Comparison of ENCODE assay signal across 1 cellular context in genomic region chr7:127651556-127652332, GRCh38.
TF ChIP-seq lines count a peak whose summit lies in the region.

Gene SND1 (plus strand): TSS chr7:127652194. CDS start chr7:127652374, 180 bp downstream.

TF ChIP-seq in HepG2, 621 proteins besides CTCF, POLR2A, EP300 and RAD21 (continued from another document and continues in another):
- TF ChIP-seq HMG20B (CRISPR knock-in tag; conservative IDR thresholded peaks at IDR 0.05) (no peak), TBL1XR1 (IDR thresholded peaks at IDR 0.05; ENCODE audit: borderline replicate concordance, low read length, partially characterized antibody) (no peak), RFXAP (CRISPR knock-in tag; IDR thresholded peaks at IDR 0.05; ENCODE audit: borderline replicate concordance) (no peak), RERE (CRISPR knock-in tag; IDR thresholded peaks at IDR 0.05; ENCODE audit: low read depth) (no peak), XRCC5 (optimal IDR thresholded peaks at IDR 0.05; ENCODE audit: low read length) (peak; percentile 28), ZSCAN31 (CRISPR knock-in tag; IDR thresholded peaks at IDR 0.05; ENCODE audit: low read depth) (peak; percentile 63), ZNF501 (CRISPR knock-in tag; IDR thresholded peaks at IDR 0.05) (peak; percentile 92), ZNF766 (CRISPR knock-in tag; IDR thresholded peaks at IDR 0.05; ENCODE audit: borderline replicate concordance) (peak; percentile 42; the same call in 1 of the 2 replicates), NCOA2 (CRISPR knock-in tag; IDR thresholded peaks at IDR 0.05) (no peak), ZNF431 (CRISPR knock-in tag; IDR thresholded peaks at IDR 0.05; ENCODE audit: borderline replicate concordance, low read depth) (peak; percentile 19; the same call in 1 of the 2 replicates), GTF3A (CRISPR knock-in tag; conservative IDR thresholded peaks at IDR 0.05) (no peak), LRRFIP1 (CRISPR knock-in tag; conservative IDR thresholded peaks at IDR 0.05) (no peak), ZC3H13 (CRISPR knock-in tag; IDR thresholded peaks at IDR 0.05) (peak; percentile 77), FOXO1 (CRISPR knock-in tag; IDR thresholded peaks at IDR 0.05) (0 out of 2 replicates have a peak, but pooled peaks have one; percentile 25), ZNF282 (IDR thresholded peaks at IDR 0.05; ENCODE audit: partially characterized antibody) (no peak), YEATS4 (CRISPR knock-in tag; IDR thresholded peaks at IDR 0.05; ENCODE audit: borderline replicate concordance) (peak; percentile 98), ZIK1 (CRISPR knock-in tag; IDR thresholded peaks at IDR 0.05; ENCODE audit: borderline replicate concordance, low read depth) (0 out of 2 replicates have a peak, but pooled peaks have one; percentile 60), NCOA5 (CRISPR knock-in tag; IDR thresholded peaks at IDR 0.05) (no peak), HNRNPH1 (optimal IDR thresholded peaks at IDR 0.05; ENCODE audit: low read depth, low read length) (no peak), ZNF703 (CRISPR knock-in tag; IDR thresholded peaks at IDR 0.05; ENCODE audit: borderline replicate concordance) (no peak), RBFOX2 (IDR thresholded peaks at IDR 0.05; ENCODE audit: low read depth, low read length) (peak; percentile 94), NFKBIZ (CRISPR knock-in tag; IDR thresholded peaks at IDR 0.05) (0 out of 2 replicates have a peak, but pooled peaks have one; percentile 55), ZNF333 (CRISPR knock-in tag; IDR thresholded peaks at IDR 0.05; ENCODE audit: borderline replicate concordance) (no peak; the same call in none of the 2 replicates), ZNF343 (CRISPR knock-in tag; IDR thresholded peaks at IDR 0.05) (no peak), ZNF414 (CRISPR knock-in tag; IDR thresholded peaks at IDR 0.05) (peak; percentile 8; the same call in 1 of the 2 replicates), BRD4 (CRISPR knock-in tag; IDR thresholded peaks at IDR 0.05) (peak; percentile 87; the same call in 1 of the 2 replicates), CHD2 (IDR thresholded peaks at IDR 0.05; ENCODE audit: low read depth, low read length) (no peak), ARNT (IDR thresholded peaks at IDR 0.05) (no peak), NONO (IDR thresholded peaks at IDR 0.05) (no peak), NONO (CRISPR knock-in tag; conservative IDR thresholded peaks at IDR 0.05) (peak; percentile 56), JUN (CRISPR knock-in tag; IDR thresholded peaks at IDR 0.05) (0 out of 2 replicates have a peak, but pooled peaks have one; percentile 19), SP2 (CRISPR knock-in tag; IDR thresholded peaks at IDR 0.05) (peak; percentile 90), RFX1 (IDR thresholded peaks at IDR 0.05) (no peak), ZNF839 (CRISPR knock-in tag; IDR thresholded peaks at IDR 0.05; ENCODE audit: borderline replicate concordance) (no peak; the same call in 1 of the 2 replicates), ZMYM3 (CRISPR knock-in tag; IDR thresholded peaks at IDR 0.05) (no peak), GZF1 (CRISPR knock-in tag; IDR thresholded peaks at IDR 0.05) (no peak)
- TF ChIP-seq, protein P1, sequence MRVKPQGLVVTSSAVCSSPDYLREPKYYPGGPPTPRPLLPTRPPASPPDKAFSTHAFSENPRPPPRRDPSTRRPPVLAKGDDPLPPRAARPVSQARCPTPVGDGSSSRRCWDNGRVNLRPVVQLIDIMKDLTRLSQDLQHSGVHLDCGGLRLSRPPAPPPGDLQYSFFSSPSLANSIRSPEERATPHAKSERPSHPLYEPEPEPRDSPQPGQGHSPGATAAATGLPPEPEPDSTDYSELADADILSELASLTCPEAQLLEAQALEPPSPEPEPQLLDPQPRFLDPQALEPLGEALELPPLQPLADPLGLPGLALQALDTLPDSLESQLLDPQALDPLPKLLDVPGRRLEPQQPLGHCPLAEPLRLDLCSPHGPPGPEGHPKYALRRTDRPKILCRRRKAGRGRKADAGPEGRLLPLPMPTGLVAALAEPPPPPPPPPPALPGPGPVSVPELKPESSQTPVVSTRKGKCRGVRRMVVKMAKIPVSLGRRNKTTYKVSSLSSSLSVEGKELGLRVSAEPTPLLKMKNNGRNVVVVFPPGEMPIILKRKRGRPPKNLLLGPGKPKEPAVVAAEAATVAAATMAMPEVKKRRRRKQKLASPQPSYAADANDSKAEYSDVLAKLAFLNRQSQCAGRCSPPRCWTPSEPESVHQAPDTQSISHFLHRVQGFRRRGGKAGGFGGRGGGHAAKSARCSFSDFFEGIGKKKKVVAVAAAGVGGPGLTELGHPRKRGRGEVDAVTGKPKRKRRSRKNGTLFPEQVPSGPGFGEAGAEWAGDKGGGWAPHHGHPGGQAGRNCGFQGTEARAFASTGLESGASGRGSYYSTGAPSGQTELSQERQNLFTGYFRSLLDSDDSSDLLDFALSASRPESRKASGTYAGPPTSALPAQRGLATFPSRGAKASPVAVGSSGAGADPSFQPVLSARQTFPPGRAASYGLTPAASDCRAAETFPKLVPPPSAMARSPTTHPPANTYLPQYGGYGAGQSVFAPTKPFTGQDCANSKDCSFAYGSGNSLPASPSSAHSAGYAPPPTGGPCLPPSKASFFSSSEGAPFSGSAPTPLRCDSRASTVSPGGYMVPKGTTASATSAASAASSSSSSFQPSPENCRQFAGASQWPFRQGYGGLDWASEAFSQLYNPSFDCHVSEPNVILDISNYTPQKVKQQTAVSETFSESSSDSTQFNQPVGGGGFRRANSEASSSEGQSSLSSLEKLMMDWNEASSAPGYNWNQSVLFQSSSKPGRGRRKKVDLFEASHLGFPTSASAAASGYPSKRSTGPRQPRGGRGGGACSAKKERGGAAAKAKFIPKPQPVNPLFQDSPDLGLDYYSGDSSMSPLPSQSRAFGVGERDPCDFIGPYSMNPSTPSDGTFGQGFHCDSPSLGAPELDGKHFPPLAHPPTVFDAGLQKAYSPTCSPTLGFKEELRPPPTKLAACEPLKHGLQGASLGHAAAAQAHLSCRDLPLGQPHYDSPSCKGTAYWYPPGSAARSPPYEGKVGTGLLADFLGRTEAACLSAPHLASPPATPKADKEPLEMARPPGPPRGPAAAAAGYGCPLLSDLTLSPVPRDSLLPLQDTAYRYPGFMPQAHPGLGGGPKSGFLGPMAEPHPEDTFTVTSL (CRISPR knock-in tag; IDR thresholded peaks at IDR 0.05; ENCODE audit: borderline replicate concordance): peak; percentile 76
- TF ChIP-seq, protein P2, sequence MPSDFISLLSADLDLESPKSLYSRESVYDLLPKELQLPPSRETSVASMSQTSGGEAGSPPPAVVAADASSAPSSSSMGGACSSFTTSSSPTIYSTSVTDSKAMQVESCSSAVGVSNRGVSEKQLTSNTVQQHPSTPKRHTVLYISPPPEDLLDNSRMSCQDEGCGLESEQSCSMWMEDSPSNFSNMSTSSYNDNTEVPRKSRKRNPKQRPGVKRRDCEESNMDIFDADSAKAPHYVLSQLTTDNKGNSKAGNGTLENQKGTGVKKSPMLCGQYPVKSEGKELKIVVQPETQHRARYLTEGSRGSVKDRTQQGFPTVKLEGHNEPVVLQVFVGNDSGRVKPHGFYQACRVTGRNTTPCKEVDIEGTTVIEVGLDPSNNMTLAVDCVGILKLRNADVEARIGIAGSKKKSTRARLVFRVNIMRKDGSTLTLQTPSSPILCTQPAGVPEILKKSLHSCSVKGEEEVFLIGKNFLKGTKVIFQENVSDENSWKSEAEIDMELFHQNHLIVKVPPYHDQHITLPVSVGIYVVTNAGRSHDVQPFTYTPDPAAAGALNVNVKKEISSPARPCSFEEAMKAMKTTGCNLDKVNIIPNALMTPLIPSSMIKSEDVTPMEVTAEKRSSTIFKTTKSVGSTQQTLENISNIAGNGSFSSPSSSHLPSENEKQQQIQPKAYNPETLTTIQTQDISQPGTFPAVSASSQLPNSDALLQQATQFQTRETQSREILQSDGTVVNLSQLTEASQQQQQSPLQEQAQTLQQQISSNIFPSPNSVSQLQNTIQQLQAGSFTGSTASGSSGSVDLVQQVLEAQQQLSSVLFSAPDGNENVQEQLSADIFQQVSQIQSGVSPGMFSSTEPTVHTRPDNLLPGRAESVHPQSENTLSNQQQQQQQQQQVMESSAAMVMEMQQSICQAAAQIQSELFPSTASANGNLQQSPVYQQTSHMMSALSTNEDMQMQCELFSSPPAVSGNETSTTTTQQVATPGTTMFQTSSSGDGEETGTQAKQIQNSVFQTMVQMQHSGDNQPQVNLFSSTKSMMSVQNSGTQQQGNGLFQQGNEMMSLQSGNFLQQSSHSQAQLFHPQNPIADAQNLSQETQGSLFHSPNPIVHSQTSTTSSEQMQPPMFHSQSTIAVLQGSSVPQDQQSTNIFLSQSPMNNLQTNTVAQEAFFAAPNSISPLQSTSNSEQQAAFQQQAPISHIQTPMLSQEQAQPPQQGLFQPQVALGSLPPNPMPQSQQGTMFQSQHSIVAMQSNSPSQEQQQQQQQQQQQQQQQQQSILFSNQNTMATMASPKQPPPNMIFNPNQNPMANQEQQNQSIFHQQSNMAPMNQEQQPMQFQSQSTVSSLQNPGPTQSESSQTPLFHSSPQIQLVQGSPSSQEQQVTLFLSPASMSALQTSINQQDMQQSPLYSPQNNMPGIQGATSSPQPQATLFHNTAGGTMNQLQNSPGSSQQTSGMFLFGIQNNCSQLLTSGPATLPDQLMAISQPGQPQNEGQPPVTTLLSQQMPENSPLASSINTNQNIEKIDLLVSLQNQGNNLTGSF (CRISPR knock-in tag; IDR thresholded peaks at IDR 0.05): no peak; the same call in 1 of the 2 replicates
- TF ChIP-seq, protein P3, sequence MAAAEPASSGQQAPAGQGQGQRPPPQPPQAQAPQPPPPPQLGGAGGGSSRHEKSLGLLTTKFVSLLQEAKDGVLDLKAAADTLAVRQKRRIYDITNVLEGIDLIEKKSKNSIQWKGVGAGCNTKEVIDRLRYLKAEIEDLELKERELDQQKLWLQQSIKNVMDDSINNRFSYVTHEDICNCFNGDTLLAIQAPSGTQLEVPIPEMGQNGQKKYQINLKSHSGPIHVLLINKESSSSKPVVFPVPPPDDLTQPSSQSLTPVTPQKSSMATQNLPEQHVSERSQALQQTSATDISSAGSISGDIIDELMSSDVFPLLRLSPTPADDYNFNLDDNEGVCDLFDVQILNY (CRISPR knock-in tag; conservative IDR thresholded peaks at IDR 0.05): 0 out of 2 replicates have a peak, but pooled peaks have one; percentile 47
- TF ChIP-seq, protein P4, sequence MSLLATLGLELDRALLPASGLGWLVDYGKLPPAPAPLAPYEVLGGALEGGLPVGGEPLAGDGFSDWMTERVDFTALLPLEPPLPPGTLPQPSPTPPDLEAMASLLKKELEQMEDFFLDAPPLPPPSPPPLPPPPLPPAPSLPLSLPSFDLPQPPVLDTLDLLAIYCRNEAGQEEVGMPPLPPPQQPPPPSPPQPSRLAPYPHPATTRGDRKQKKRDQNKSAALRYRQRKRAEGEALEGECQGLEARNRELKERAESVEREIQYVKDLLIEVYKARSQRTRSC (CRISPR knock-in tag; IDR thresholded peaks at IDR 0.05; ENCODE audit: low read depth): peak; percentile 6; the same call in 1 of the 2 replicates
- TF ChIP-seq, protein P5, sequence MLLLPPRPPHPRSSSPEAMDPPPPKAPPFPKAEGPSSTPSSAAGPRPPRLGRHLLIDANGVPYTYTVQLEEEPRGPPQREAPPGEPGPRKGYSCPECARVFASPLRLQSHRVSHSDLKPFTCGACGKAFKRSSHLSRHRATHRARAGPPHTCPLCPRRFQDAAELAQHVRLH (CRISPR knock-in tag; IDR thresholded peaks at IDR 0.05; ENCODE audit: borderline replicate concordance, low read depth): no peak
